In the genomic region with DNA sequence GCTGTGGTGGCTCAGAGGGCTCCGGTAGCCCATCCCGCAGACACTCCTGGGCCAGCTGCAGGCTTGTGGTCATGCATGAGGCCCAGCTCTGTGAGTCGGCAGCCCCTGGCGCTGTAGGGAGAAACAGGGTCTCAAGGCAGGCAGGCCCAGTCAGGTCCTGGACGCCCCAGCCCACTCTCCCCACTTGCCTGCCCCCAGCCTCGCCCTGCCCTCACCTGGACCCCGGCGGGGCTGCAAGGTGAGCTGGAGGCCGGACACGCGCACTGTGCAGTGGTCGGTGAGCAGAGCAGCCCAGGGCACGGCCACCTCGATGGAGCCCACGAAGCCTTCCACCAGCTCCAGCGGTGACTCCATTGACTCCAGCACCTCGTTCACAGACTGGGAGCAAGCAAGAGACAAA, we compare ENCODE assay signal across 30 cellular contexts. TPM values are rescaled to one million over a fixed set of nuclear protein-coding genes. Genes with fewer than 3 reads are reported as not detected.
"Had no signal": no experiment of that assay in that cellular context is flagged by ENCODE, and none has a peak within 500 bp of the region (broad histone marks: within the 10 kb centered on the region; RNA-seq: fewer than 3 reads in every experiment).

No MANE protein-coding gene starts in this region.

- H3K4me3 Mint-ChIP-seq: dendritic cell treated with granulocyte-macrophage colony-stimulating factor and Interleukin-4, amounts not matched to agents 40 ng/mL and 50 ng/mL, for 4 days; endodermal cell; mesothelial cell of epicardium had no signal

- H3K4me2 ChIP-seq: smooth muscle cell had no signal

- DNase-seq: activated CD4-positive, alpha-beta T cell treated with anti-CD3 and anti-CD28 coated beads for 48 hours; activated CD4-positive, alpha-beta T cell treated with anti-CD3 and anti-CD28 coated beads, Interleukin-2, amount 50 U/mL, for 48 hours; activated CD8-positive, alpha-beta memory T cell treated with anti-CD3 and anti-CD28 coated beads for 24 hours; activated gamma-delta T cell; activated naive CD4-positive, alpha-beta T cell treated with anti-CD3 and anti-CD28 coated beads, Interleukin-2, amount 10 ng/mL, durations not matched to agents 7 days and 5 days; amygdala; central memory CD4-positive, alpha-beta T cell; endodermal cell; foreskin fibroblast; head of caudate nucleus; hypothalamus; immature natural killer cell; naive B cell; retina; sigmoid colon; stimulated activated naive CD4-positive, alpha-beta T cell treated with Interleukin-2 at 50 U/mL for 16 hours; T1000; testis; transverse colon; WERI-Rb-1 had no signal

- H3K27ac ChIP-seq: breast epithelium, pancreas, prostate gland, sigmoid colon, testis, transverse colon, WERI-Rb-1 had no signal

- ATAC-seq: activated CD4-positive, CD25-positive, alpha-beta regulatory T cell treated with anti-CD3 and anti-CD28 coated beads, Interleukin-2, amount 50 U/mL, for 24 hours; esophagus mucosa; pancreas had no signal

- FAIRE-seq: pancreas had no signal

- H3K9me3 Mint-ChIP-seq: activated naive CD4-positive, alpha-beta T cell treated with anti-CD3 and anti-CD28 coated beads, Interleukin-2, amount 10 ng/mL, durations not matched to agents 7 days and 5 days; dendritic cell treated with granulocyte-macrophage colony-stimulating factor and Interleukin-4, amounts not matched to agents 40 ng/mL and 50 ng/mL, for 4 days; endodermal cell; immature natural killer cell; mesothelial cell of epicardium; naive B cell had no signal

- H3K9me3 ChIP-seq: breast epithelium, pancreas, prostate gland, sigmoid colon, testis, transverse colon had no signal

- H3K4me3 ChIP-seq: breast epithelium, pancreas, prostate gland, sigmoid colon, smooth muscle cell, testis, transverse colon had no signal

- H3K27me3 ChIP-seq: breast epithelium, pancreas, sigmoid colon, testis, transverse colon had no signal

- H3K27me3 Mint-ChIP-seq: activated naive CD4-positive, alpha-beta T cell treated with anti-CD3 and anti-CD28 coated beads, Interleukin-2, amount 10 ng/mL, durations not matched to agents 7 days and 5 days; dendritic cell treated with granulocyte-macrophage colony-stimulating factor and Interleukin-4, amounts not matched to agents 40 ng/mL and 50 ng/mL, for 4 days; naive B cell had no signal

- H3K27ac Mint-ChIP-seq: dendritic cell treated with granulocyte-macrophage colony-stimulating factor and Interleukin-4, amounts not matched to agents 40 ng/mL and 50 ng/mL, for 4 days; endodermal cell had no signal

RNA-seq across cellular contexts. Expression of a gene that starts 21.6 kb away (rescaled TPM):
- total RNA-seq: breast epithelium, esophagus mucosa, kidney epithelial cell, lower leg skin, mesothelial cell of epicardium, prostate gland, smooth muscle cell had no signal
- polyA plus RNA-seq: immature natural killer cell had no signal

RNA-seq across cellular contexts. Expression of a gene that starts 57.8 kb away (rescaled TPM):
- total RNA-seq: breast epithelium, endodermal cell, esophagus mucosa, lower leg skin, mesothelial cell of epicardium, sigmoid colon, smooth muscle cell, transverse colon had no signal
- polyA plus RNA-seq: immature natural killer cell, smooth muscle cell had no signal
